Comparison of ENCODE assay signal across 1 cellular context in genomic region chr3:28198970-28199369, GRCh38.
TF ChIP-seq lines count a peak whose summit lies in the region.

No MANE protein-coding gene starts in this region.

TF ChIP-seq in K562, 482 proteins besides CTCF, POLR2A, EP300 and RAD21 (continued from another document):
- TF ChIP-seq ZFP36 (IDR thresholded peaks at IDR 0.05; ENCODE audit: low read depth, low read length, partially characterized antibody) (no peak), ELF4 (CRISPR knock-in tag; IDR thresholded peaks at IDR 0.05) (no peak), ZNF175 (CRISPR knock-in tag; IDR thresholded peaks at IDR 0.05; ENCODE audit: low read depth) (no peak), L3MBTL2 (IDR thresholded peaks at IDR 0.05) (no peak), ATF2 (CRISPR knock-in tag; IDR thresholded peaks at IDR 0.05) (no peak), BRD4 (IDR thresholded peaks at IDR 0.05) (no peak), MAFG (tag; conservative IDR thresholded peaks at IDR 0.05) (no peak), CAMTA2 (CRISPR knock-in tag; conservative IDR thresholded peaks at IDR 0.05) (no peak), TFAM (CRISPR knock-in tag; conservative IDR thresholded peaks at IDR 0.05) (no peak)
- TF ChIP-seq, protein P1, sequence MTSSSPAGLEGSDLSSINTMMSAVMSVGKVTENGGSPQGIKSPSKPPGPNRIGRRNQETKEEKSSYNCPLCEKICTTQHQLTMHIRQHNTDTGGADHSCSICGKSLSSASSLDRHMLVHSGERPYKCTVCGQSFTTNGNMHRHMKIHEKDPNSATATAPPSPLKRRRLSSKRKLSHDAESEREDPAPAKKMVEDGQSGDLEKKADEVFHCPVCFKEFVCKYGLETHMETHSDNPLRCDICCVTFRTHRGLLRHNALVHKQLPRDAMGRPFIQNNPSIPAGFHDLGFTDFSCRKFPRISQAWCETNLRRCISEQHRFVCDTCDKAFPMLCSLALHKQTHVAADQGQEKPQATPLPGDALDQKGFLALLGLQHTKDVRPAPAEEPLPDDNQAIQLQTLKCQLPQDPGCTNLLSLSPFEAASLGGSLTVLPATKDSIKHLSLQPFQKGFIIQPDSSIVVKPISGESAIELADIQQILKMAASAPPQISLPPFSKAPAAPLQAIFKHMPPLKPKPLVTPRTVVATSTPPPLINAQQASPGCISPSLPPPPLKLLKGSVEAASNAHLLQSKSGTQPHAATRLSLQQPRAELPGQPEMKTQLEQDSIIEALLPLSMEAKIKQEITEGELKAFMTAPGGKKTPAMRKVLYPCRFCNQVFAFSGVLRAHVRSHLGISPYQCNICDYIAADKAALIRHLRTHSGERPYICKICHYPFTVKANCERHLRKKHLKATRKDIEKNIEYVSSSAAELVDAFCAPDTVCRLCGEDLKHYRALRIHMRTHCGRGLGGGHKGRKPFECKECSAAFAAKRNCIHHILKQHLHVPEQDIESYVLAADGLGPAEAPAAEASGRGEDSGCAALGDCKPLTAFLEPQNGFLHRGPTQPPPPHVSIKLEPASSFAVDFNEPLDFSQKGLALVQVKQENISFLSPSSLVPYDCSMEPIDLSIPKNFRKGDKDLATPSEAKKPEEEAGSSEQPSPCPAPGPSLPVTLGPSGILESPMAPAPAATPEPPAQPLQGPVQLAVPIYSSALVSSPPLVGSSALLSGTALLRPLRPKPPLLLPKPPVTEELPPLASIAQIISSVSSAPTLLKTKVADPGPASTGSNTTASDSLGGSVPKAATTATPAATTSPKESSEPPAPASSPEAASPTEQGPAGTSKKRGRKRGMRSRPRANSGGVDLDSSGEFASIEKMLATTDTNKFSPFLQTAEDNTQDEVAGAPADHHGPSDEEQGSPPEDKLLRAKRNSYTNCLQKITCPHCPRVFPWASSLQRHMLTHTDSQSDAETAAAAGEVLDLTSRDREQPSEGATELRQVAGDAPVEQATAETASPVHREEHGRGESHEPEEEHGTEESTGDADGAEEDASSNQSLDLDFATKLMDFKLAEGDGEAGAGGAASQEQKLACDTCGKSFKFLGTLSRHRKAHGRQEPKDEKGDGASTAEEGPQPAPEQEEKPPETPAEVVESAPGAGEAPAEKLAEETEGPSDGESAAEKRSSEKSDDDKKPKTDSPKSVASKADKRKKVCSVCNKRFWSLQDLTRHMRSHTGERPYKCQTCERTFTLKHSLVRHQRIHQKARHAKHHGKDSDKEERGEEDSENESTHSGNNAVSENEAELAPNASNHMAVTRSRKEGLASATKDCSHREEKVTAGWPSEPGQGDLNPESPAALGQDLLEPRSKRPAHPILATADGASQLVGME (CRISPR knock-in tag; IDR thresholded peaks at IDR 0.05), result no peak
- TF ChIP-seq, protein P2, sequence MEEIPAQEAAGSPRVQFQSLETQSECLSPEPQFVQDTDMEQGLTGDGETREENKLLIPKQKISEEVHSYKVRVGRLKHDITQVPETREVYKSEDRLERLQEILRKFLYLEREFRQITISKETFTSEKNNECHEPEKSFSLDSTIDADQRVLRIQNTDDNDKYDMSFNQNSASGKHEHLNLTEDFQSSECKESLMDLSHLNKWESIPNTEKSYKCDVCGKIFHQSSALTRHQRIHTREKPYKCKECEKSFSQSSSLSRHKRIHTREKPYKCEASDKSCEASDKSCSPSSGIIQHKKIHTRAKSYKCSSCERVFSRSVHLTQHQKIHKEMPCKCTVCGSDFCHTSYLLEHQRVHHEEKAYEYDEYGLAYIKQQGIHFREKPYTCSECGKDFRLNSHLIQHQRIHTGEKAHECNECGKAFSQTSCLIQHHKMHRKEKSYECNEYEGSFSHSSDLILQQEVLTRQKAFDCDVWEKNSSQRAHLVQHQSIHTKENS (CRISPR knock-in tag; IDR thresholded peaks at IDR 0.05), result no peak
